ENCODE assay signal across 8 cellular contexts in the genomic region with DNA sequence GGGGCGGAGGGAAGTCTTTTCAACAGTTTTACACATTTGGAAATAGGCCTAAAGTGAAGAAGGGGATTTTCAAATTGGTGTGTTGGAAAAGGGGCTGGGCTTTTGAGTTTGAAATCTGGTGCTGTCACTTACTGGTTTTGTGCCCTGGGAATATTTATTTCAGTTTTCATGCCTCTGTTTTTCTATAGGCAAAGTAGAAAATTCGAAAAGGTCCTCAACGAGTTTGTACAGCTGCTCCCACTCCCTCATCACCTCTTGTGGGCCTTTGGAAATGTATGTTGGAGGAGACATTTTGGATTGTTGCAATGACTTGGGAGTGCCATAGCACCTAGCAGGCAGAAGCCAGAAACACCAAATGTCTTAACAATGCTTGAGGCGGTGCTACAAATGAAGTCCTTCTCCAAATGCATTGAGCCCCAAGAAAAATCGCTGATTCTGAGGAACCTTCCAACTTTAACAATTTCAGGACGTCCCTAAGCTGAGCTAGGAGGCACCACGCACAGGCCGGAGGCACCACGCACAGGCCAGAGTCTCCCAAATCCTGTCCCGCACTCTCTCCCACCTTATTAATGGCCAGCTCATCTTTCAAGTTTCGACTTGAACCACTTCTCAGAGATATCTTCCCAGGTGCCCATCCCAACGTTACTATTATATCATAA. TPM values are rescaled to one million over a fixed set of nuclear protein-coding genes. Genes with fewer than 3 reads are reported as not detected.
DNase-seq lines count a peak whose midpoint lies in the region; ATAC-seq and TF ChIP-seq lines count a peak whose summit lies in the region.

No MANE protein-coding gene starts in this region.

- H3K4me1 ChIP-seq in colonic mucosa (no peaks in the 10 kb centered on the region), muscle layer of duodenum (ENCODE audit: control insufficient read depth in 1 of 2, insufficient read depth in 2 of 2, low read length in 2 of 2) (peaks cover 5 to 28% of the 10 kb centered on the region in 2 donors)

- CTCF ChIA-PET in AG04449 (lab: Yijun Ruan, JAX) = interaction anchor here (1.0 to 4.9 kb wide), 7 partner anchors 22 to 146 kb away, joined by 3 to 22 read pairs (median 8); no protein-coding TSS in a partner anchor

- POLR2A ChIA-PET in AG04449 (lab: Yijun Ruan, JAX) = interaction anchor here (0.5 to 1.0 kb wide), 2 partner anchors 12 to 372 kb away, joined by 3 read pairs; no protein-coding TSS in a partner anchor

- DNase-seq in AG04449 (ENCODE audit: low read depth, low spot score) (no peak), colonic mucosa (no peak), GM13976 (ENCODE audit: low spot score) (no peak), NCI-H1048 (lab: John Stamatoyannopoulos, UW) (no peak)
- DNase-seq in Jurkat, Clone E6-1 (ENCODE audit: low read depth, low spot score) = no peak

- TF ChIP-seq CTCF in AG04449 (IDR thresholded peaks at IDR 0.05; ENCODE audit: insufficient read depth, low read length, missing control alignments) = no peak
- no peak for TF ChIP-seq CTCF in colonic mucosa (IDR thresholded peaks at IDR 0.05)
- no peak for TF ChIP-seq CTCF in GM13976 (IDR thresholded peaks at IDR 0.05; ENCODE audit: borderline replicate concordance, control extremely low read depth, extremely low read depth, insufficient read depth, missing control alignments)

- peak overlapping the region; percentile 93 for H3K4me3 ChIP-seq in AG04449 (ENCODE audit: low read depth, low read length)
- peak overlapping the region; percentile 93 for H3K4me3 ChIP-seq in Jurkat, Clone E6-1 (ENCODE audit: low read length)
- peak overlapping the region; percentile 86 for H3K4me3 ChIP-seq in colonic mucosa
- H3K4me3 ChIP-seq in muscle layer of duodenum (ENCODE audit: low read depth in 1 of 2, low read length in 2 of 2) = peak overlapping the region; percentile 94 to 97

- peak overlapping the region in 1 of 2 donors; percentile 98 for H3K9ac ChIP-seq in colonic mucosa (ENCODE audit: low read depth in 2 of 2, low read length in 2 of 2)

- H3K27me3 ChIP-seq in colonic mucosa (no peaks in the 10 kb centered on the region), muscle layer of duodenum (ENCODE audit: low read depth, low read length) (no peaks in the 10 kb centered on the region)

- H3K36me3 ChIP-seq in colonic mucosa (no peaks in the 10 kb centered on the region), muscle layer of duodenum (ENCODE audit: control insufficient read depth in 1 of 2, insufficient read depth in 2 of 2, low read length in 2 of 2) (peaks cover 11 to 15% of the 10 kb centered on the region in 2 donors)

- ATAC-seq in HG02981 (IDR thresholded peaks at IDR 0.05; ENCODE audit: unreplicated experiment) (no peak), HG03354 (IDR thresholded peaks at IDR 0.05; ENCODE audit: poor library complexity, severe bottlenecking, unreplicated experiment) (no peak)

- H3K9me3 ChIP-seq in colonic mucosa (no peaks in the 10 kb centered on the region), muscle layer of duodenum (ENCODE audit: control insufficient read depth in 1 of 2, low read length in 2 of 2) (no peaks in the 10 kb centered on the region)

- H3K27ac ChIP-seq in colonic mucosa (peak overlapping the region; percentile 92), muscle layer of duodenum (ENCODE audit: low read length) (peak overlapping the region; percentile 84)

- in situ Hi-C loops in GM13976 (cut with MboI; ENCODE audit: low sequenced_read_pairs, unreplicated experiment) = no loop called here

- intact Hi-C loops in colonic mucosa (cut with DNase I) = no loop called here

RNA-seq across cellular contexts. Expression of gene POLR2M, which starts 0.6 kb away (rescaled TPM):
- polyA plus RNA-seq in Jurkat, Clone E6-1 (2012; ENCODE audit: insufficient read depth, insufficient read length) = 29.6 TPM
- total RNA-seq in colonic mucosa = 10 to 100 TPM; 61.7 to 75.9 TPM
